In genomic region chr19:53864308-53864836, GRCh38 we compare ENCODE assay signal across 14 cellular contexts. TPM values are rescaled to one million over a fixed set of nuclear protein-coding genes. Genes with fewer than 3 reads are reported as not detected.
DNase-seq lines count a peak whose midpoint lies in the region; ATAC-seq and TF ChIP-seq lines count a peak whose summit lies in the region.
"Had no signal": no experiment of that assay in that cellular context is flagged by ENCODE, and none has a peak within 500 bp of the region (broad histone marks: within the 10 kb centered on the region; RNA-seq: fewer than 3 reads in every experiment).

No MANE protein-coding gene starts in this region.

- CTCF ChIA-PET in WTC11 (lab: Charles Lee): interaction anchor here (4.8 kb wide), 1 partner anchor 165 kb away, joined by 31 read pairs; no protein-coding TSS in a partner anchor
- CTCF ChIA-PET in activated CD8-positive, alpha-beta memory T cell treated with anti-CD3 and anti-CD28 coated beads, Interleukin-2, amount 10 ng/mL, durations not matched to agents 7 days and 5 days (lab: Charles Lee): interaction anchor here (2.8 kb wide), 1 partner anchor 10 kb away, joined by 14 read pairs; no protein-coding TSS in a partner anchor

- H3K4me2 ChIP-seq in mesendoderm (ENCODE audit: low read length): no peak overlapping the region

- peak overlapping the region; percentile 42 for H3K56ac ChIP-seq in mesendoderm (ENCODE audit: low read length)

- H3K79me2 ChIP-seq in mesendoderm (ENCODE audit: control insufficient read depth, insufficient read depth, low read length): peaks cover 8% of the 10 kb centered on the region

- no peak overlapping the region for H2BK120ac ChIP-seq in mesendoderm (ENCODE audit: low read depth, low read length)

- H3K23ac ChIP-seq in mesendoderm (ENCODE audit: low read length): no peak overlapping the region

- DNase-seq in HT-29 (ENCODE audit: low spot score): peak; percentile 94
- no peak for DNase-seq in WTC11 (ENCODE audit: low spot score)
- no peak for DNase-seq in mesendoderm
- no peak for DNase-seq in activated CD8-positive, alpha-beta memory T cell treated with anti-CD3 and anti-CD28 coated beads, Interleukin-2, amount 10 ng/mL, durations not matched to agents 7 days and 5 days
- no peak for DNase-seq in stimulated activated CD4-positive, alpha-beta T cell treated with anti-CD3 and anti-CD28 coated beads, Interleukin-15, amount 100 ng/mL, for 24 hours
- DNase-seq: activated CD4-positive, CD25-positive, alpha-beta regulatory T cell treated with anti-CD3 and anti-CD28 coated beads, Interleukin-2, amount 50 U/mL, for 72 hours; NCI-H345 had no signal

- H2BK5ac ChIP-seq in mesendoderm (ENCODE audit: low read length): no peak overlapping the region

- H3K27ac ChIP-seq in 22Rv1 (peak overlapping the region; percentile 93), mesendoderm (ENCODE audit: low read depth, low read length) (no peak overlapping the region)

- H3K27me3 ChIP-seq in mesendoderm (ENCODE audit: insufficient read depth, low read length, poor library complexity): no peaks in the 10 kb centered on the region

- peaks cover 2% of the 10 kb centered on the region for H3K4me1 ChIP-seq in mesendoderm (ENCODE audit: control insufficient read depth, low read depth, low read length)

- peak overlapping the region; percentile 60 for H3K27ac Mint-ChIP-seq in WTC11
- H3K27ac Mint-ChIP-seq in activated CD8-positive, alpha-beta memory T cell treated with anti-CD3 and anti-CD28 coated beads, Interleukin-2, amount 10 ng/mL, durations not matched to agents 7 days and 5 days: no peak overlapping the region
- H3K27ac Mint-ChIP-seq: activated T-helper 2 cell treated with anti-CD3 and anti-CD28 coated beads, Interferon-gamma antibody, Interleukin-2, Interleukin-4, amounts not matched to agents 10 μg/mL and 5 μg/mL and 100 μg/mL, durations not matched to agents 14 hours and 24 hours and 36 hours had no signal

- POLR2A ChIA-PET in WTC11 (lab: Charles Lee): no interaction called here

- no peak overlapping the region for H4K5ac ChIP-seq in mesendoderm (ENCODE audit: low read length)

- peaks cover 1% of the 10 kb centered on the region for H3K79me1 ChIP-seq in mesendoderm (ENCODE audit: low read length)

- H3K4me3 ChIP-seq in mesendoderm (ENCODE audit: low read length): no peak overlapping the region

- ATAC-seq in WTC11: no peak
- ATAC-seq in activated CD8-positive, alpha-beta memory T cell treated with anti-CD3 and anti-CD28 coated beads, Interleukin-2, amount 10 ng/mL, durations not matched to agents 7 days and 5 days: no peak
- ATAC-seq in HG02981 (IDR thresholded peaks at IDR 0.05; ENCODE audit: unreplicated experiment): no peak
- ATAC-seq in GM19395 (IDR thresholded peaks at IDR 0.05; ENCODE audit: unreplicated experiment): no peak

- H3K18ac ChIP-seq in mesendoderm (ENCODE audit: low read length): no peak overlapping the region

- H3K36me3 Mint-ChIP-seq in WTC11: no peaks in the 10 kb centered on the region
- H3K36me3 Mint-ChIP-seq in activated CD8-positive, alpha-beta memory T cell treated with anti-CD3 and anti-CD28 coated beads, Interleukin-2, amount 10 ng/mL, durations not matched to agents 7 days and 5 days: no peaks in the 10 kb centered on the region

- H4K8ac ChIP-seq in mesendoderm (ENCODE audit: low read depth, low read length): no peak overlapping the region

- no peaks in the 10 kb centered on the region for H3K36me3 ChIP-seq in mesendoderm (ENCODE audit: control insufficient read depth, insufficient read depth, low read length)

- no peak overlapping the region for H3K4ac ChIP-seq in mesendoderm (ENCODE audit: low read depth, low read length)

- WGBS in mesendoderm (ENCODE audit: extremely low coverage, insufficient coverage, low lambda C conversion rate): no CpG with 5 or more reads among the region's 6 CpGs

- no peak overlapping the region for H3K9ac ChIP-seq in mesendoderm (ENCODE audit: low read length)

- peaks cover 15% of the 10 kb centered on the region for H3K4me1 Mint-ChIP-seq in WTC11
- peaks cover 21% of the 10 kb centered on the region for H3K4me1 Mint-ChIP-seq in activated CD8-positive, alpha-beta memory T cell treated with anti-CD3 and anti-CD28 coated beads, Interleukin-2, amount 10 ng/mL, durations not matched to agents 7 days and 5 days

- H2AK5ac ChIP-seq in mesendoderm (ENCODE audit: low read length): no peak overlapping the region

- TF ChIP-seq CTCF in 22Rv1 (IDR thresholded peaks at IDR 0.05) (no peak), WTC11 (IDR thresholded peaks at IDR 0.05) (no peak)

- peaks cover 5% of the 10 kb centered on the region for H3K27me3 Mint-ChIP-seq in WTC11 (ENCODE audit: low read depth)
- no peaks in the 10 kb centered on the region for H3K27me3 Mint-ChIP-seq in activated CD8-positive, alpha-beta memory T cell treated with anti-CD3 and anti-CD28 coated beads, Interleukin-2, amount 10 ng/mL, durations not matched to agents 7 days and 5 days

- H3K9me3 Mint-ChIP-seq in WTC11: no peaks in the 10 kb centered on the region
- H3K9me3 Mint-ChIP-seq in activated CD8-positive, alpha-beta memory T cell treated with anti-CD3 and anti-CD28 coated beads, Interleukin-2, amount 10 ng/mL, durations not matched to agents 7 days and 5 days (ENCODE audit: low read depth): no peaks in the 10 kb centered on the region
- H3K9me3 Mint-ChIP-seq: activated T-helper 2 cell treated with anti-CD3 and anti-CD28 coated beads, Interferon-gamma antibody, Interleukin-2, Interleukin-4, amounts not matched to agents 10 μg/mL and 5 μg/mL and 100 μg/mL, durations not matched to agents 14 hours and 24 hours and 36 hours had no signal

- H2BK15ac ChIP-seq in mesendoderm (replicated peaks; ENCODE audit: low read depth): no peak overlapping the region

- H3K4me3 Mint-ChIP-seq in WTC11: no peak overlapping the region
- H3K4me3 Mint-ChIP-seq in activated CD8-positive, alpha-beta memory T cell treated with anti-CD3 and anti-CD28 coated beads, Interleukin-2, amount 10 ng/mL, durations not matched to agents 7 days and 5 days: no peak overlapping the region

TF ChIP-seq in WTC11, 78 proteins besides CTCF, POLR2A, EP300 and RAD21 (continues in another document):
- no peak for TF ChIP-seq ZSCAN18 (CRISPR knock-in tag; IDR thresholded peaks at IDR 0.05)
- TF ChIP-seq IRF2 (CRISPR knock-in tag; IDR thresholded peaks at IDR 0.05; ENCODE audit: borderline replicate concordance, low read depth): no peak
- TF ChIP-seq SOX15 (CRISPR knock-in tag; IDR thresholded peaks at IDR 0.05): no peak
- TF ChIP-seq ZNF416 (CRISPR knock-in tag; IDR thresholded peaks at IDR 0.05): no peak
- no peak for TF ChIP-seq NR2C2 (CRISPR knock-in tag; IDR thresholded peaks at IDR 0.05)
- TF ChIP-seq ATF6 (CRISPR knock-in tag; IDR thresholded peaks at IDR 0.05): no peak
- TF ChIP-seq GTF2I (CRISPR knock-in tag; conservative IDR thresholded peaks at IDR 0.05): no peak

RNA-seq across cellular contexts. Expression of gene MYADM, which starts 3.3 kb away (rescaled TPM):
- total RNA-seq in HT-29 (2014; rRNA removed; shearing (Covaris generic)): 103 and 139 TPM in 2 replicates
- 78.6 to 86.4 TPM (median 79.7 TPM) in 3 replicates for total RNA-seq in WTC11 (2021)
- 133 TPM for polyA plus RNA-seq in mesendoderm (2013, experiment 1 of 2)
- polyA plus RNA-seq in mesendoderm (2013, experiment 2 of 2): 128 TPM
- total RNA-seq in activated CD8-positive, alpha-beta memory T cell treated with anti-CD3 and anti-CD28 coated beads, Interleukin-2, amount 10 ng/mL, durations not matched to agents 7 days and 5 days: 10 to 100 TPM; 52.2 to 69.4 TPM

RNA-seq across cellular contexts. Expression of gene PRKCG, which starts 17.6 kb away (rescaled TPM):
- total RNA-seq in HT-29 (2014; rRNA removed; shearing (Covaris generic)): 0.03 and 0.05 TPM in 2 replicates
- total RNA-seq in WTC11 (2021): 23.0 to 30.0 TPM (median 27.5 TPM) in 3 replicates
- polyA plus RNA-seq in mesendoderm (2013, experiment 1 of 2): 1.8 TPM
- 2.0 TPM for polyA plus RNA-seq in mesendoderm (2013, experiment 2 of 2)
- not detected for total RNA-seq in activated CD8-positive, alpha-beta memory T cell treated with anti-CD3 and anti-CD28 coated beads, Interleukin-2, amount 10 ng/mL, durations not matched to agents 7 days and 5 days
- total RNA-seq: activated T-helper 2 cell treated with anti-CD3 and anti-CD28 coated beads, Interferon-gamma antibody, Interleukin-2, Interleukin-4, amounts not matched to agents 10 μg/mL and 5 μg/mL and 100 μg/mL, durations not matched to agents 14 hours and 24 hours and 36 hours; skeletal muscle tissue; ureter had no signal

RNA-seq across cellular contexts. Expression of gene NLRP12, which starts 40.3 kb away (rescaled TPM):
- total RNA-seq in HT-29 (2014; rRNA removed; shearing (Covaris generic)): not detected in 2 replicates
- total RNA-seq in WTC11 (2021): 4.7 to 5.6 TPM (median 4.9 TPM) in 3 replicates
- polyA plus RNA-seq in mesendoderm (2013, experiment 1 of 2): 1.0 TPM
- polyA plus RNA-seq in mesendoderm (2013, experiment 2 of 2): 0.95 TPM
- total RNA-seq in activated CD8-positive, alpha-beta memory T cell treated with anti-CD3 and anti-CD28 coated beads, Interleukin-2, amount 10 ng/mL, durations not matched to agents 7 days and 5 days: not detected
- total RNA-seq: activated T-helper 2 cell treated with anti-CD3 and anti-CD28 coated beads, Interferon-gamma antibody, Interleukin-2, Interleukin-4, amounts not matched to agents 10 μg/mL and 5 μg/mL and 100 μg/mL, durations not matched to agents 14 hours and 24 hours and 36 hours had no signal
- polyA plus RNA-seq: AG04450 had no signal

RNA-seq across cellular contexts. Expression of gene CACNG7, which starts 44.7 kb away (rescaled TPM):
- total RNA-seq in HT-29 (2014; rRNA removed; shearing (Covaris generic)): not detected in 2 replicates
- total RNA-seq in WTC11 (2021): 33.3 to 44.1 TPM (median 43.2 TPM) in 3 replicates
- polyA plus RNA-seq in mesendoderm (2013, experiment 1 of 2): 5.9 TPM
- polyA plus RNA-seq in mesendoderm (2013, experiment 2 of 2): 5.7 TPM
- total RNA-seq in activated CD8-positive, alpha-beta memory T cell treated with anti-CD3 and anti-CD28 coated beads, Interleukin-2, amount 10 ng/mL, durations not matched to agents 7 days and 5 days: not detected
- total RNA-seq: activated T-helper 2 cell treated with anti-CD3 and anti-CD28 coated beads, Interferon-gamma antibody, Interleukin-2, Interleukin-4, amounts not matched to agents 10 μg/mL and 5 μg/mL and 100 μg/mL, durations not matched to agents 14 hours and 24 hours and 36 hours; skeletal muscle tissue; ureter had no signal

Comparison
In these comparisons a context has a peak if more than half of its experiments do, and no peak if none do; other contexts are left out.
1. RNA of gene PRKCG, which starts 17.6 kb away (total RNA-seq): 23.0 to 30.0 TPM in WTC11; not detected in activated CD8-positive, alpha-beta memory T cell treated with anti-CD3 and anti-CD28 coated beads, Interleukin-2, amount 10 ng/mL, durations not matched to agents 7 days and 5 days and 0.03 to 0.05 TPM in HT-29; every median in the first group is over 10 times any median in the second.